ENCODE assay signal across 8 cellular contexts in genomic region chr6:20402181-20403079, GRCh38. TPM values are rescaled to one million over a fixed set of nuclear protein-coding genes. Genes with fewer than 3 reads are reported as not detected.
A peak's percentile ranks its signal among the peaks of the same experiment; 100 is the strongest.
DNase-seq lines count a peak whose midpoint lies in the region; ATAC-seq and TF ChIP-seq lines count a peak whose summit lies in the region.

No MANE protein-coding gene starts in this region.

- peaks cover 45% of the 10 kb centered on the region for H3K4me1 Mint-ChIP-seq in activated CD4-positive, alpha-beta memory T cell treated with anti-CD3 and anti-CD28 coated beads for 36 hours (ENCODE audit: low read depth)
- peaks cover 26 to 57% of the 10 kb centered on the region in 2 donors for H3K4me1 Mint-ChIP-seq in effector memory CD8-positive, alpha-beta T cell (ENCODE audit: low read depth in 2 of 2)

- ATAC-seq in GM18505 (IDR thresholded peaks at IDR 0.05; ENCODE audit: unreplicated experiment) (no peak), GM18907 (IDR thresholded peaks at IDR 0.05; ENCODE audit: unreplicated experiment) (no peak)
- peak; percentile 2 for ATAC-seq in effector memory CD8-positive, alpha-beta T cell (replicated peaks)

- peak overlapping the region; percentile 88 for H3K4me3 ChIP-seq in mesodermal cell (ENCODE audit: extremely low read depth, insufficient read depth, low read length, poor library complexity, severe bottlenecking)

- H3K27me3 Mint-ChIP-seq in activated CD4-positive, alpha-beta memory T cell treated with anti-CD3 and anti-CD28 coated beads for 36 hours: no peaks in the 10 kb centered on the region
- H3K27me3 Mint-ChIP-seq in effector memory CD8-positive, alpha-beta T cell: no peaks in the 10 kb centered on the region

- intact Hi-C loops in activated CD4-positive, alpha-beta memory T cell treated with anti-CD3 and anti-CD28 coated beads for 36 hours (cut with micrococcal nuclease): loop anchor here (5.0 kb wide), 1 partner anchor 50 kb away; no protein-coding TSS in a partner anchor

- peaks cover 22% of the 10 kb centered on the region for H3K36me3 ChIP-seq in mesodermal cell (ENCODE audit: control insufficient read depth, insufficient read depth, low read length)

- H3K4me3 Mint-ChIP-seq in activated CD4-positive, alpha-beta memory T cell treated with anti-CD3 and anti-CD28 coated beads for 36 hours: peak overlapping the region; percentile 97
- peak overlapping the region; percentile 100 for H3K4me3 Mint-ChIP-seq in effector memory CD8-positive, alpha-beta T cell

- 0% methylated on average over 9 to 29 of the region's 83 CpGs for WGBS in mesodermal cell (ENCODE audit: insufficient coverage in 2 of 2), 2 experiments

- CTCF ChIA-PET in activated CD4-positive, alpha-beta memory T cell treated with anti-CD3 and anti-CD28 coated beads for 36 hours (lab: Charles Lee): interaction anchor here (3.1 kb wide), 1 partner anchor 131 kb away, joined by 19 read pairs; the partner anchor contains the start of gene CDKAL1

- H3K27ac Mint-ChIP-seq in activated CD4-positive, alpha-beta memory T cell treated with anti-CD3 and anti-CD28 coated beads for 36 hours: peak overlapping the region; percentile 98
- peak overlapping the region; percentile 94 to 97 for H3K27ac Mint-ChIP-seq in effector memory CD8-positive, alpha-beta T cell

- peak; percentile 35 for TF ChIP-seq POLR2A in GM18505 (IDR thresholded peaks at IDR 0.05; ENCODE audit: borderline replicate concordance, extremely low read depth, insufficient read depth, insufficient read length)

- no peaks in the 10 kb centered on the region for H3K9me3 Mint-ChIP-seq in activated CD4-positive, alpha-beta memory T cell treated with anti-CD3 and anti-CD28 coated beads for 36 hours
- no peaks in the 10 kb centered on the region for H3K9me3 Mint-ChIP-seq in effector memory CD8-positive, alpha-beta T cell

- peaks cover under 1% of the 10 kb centered on the region for H3K4me1 ChIP-seq in mesodermal cell (ENCODE audit: control insufficient read depth, insufficient read depth, low read length, poor library complexity, severe bottlenecking)

- peak overlapping the region; percentile 99 for H3K27ac ChIP-seq in mesodermal cell (ENCODE audit: low read depth, low read length, severe bottlenecking)

- peaks cover 14% of the 10 kb centered on the region for H3K36me3 Mint-ChIP-seq in activated CD4-positive, alpha-beta memory T cell treated with anti-CD3 and anti-CD28 coated beads for 36 hours
- H3K36me3 Mint-ChIP-seq in effector memory CD8-positive, alpha-beta T cell (ENCODE audit: insufficient read depth): peaks cover 19% of the 10 kb centered on the region

- peak; percentile 38 for DNase-seq in 8988T
- peak; percentile 60 to 70 for DNase-seq in NCI-H446 (lab: John Stamatoyannopoulos, UW)
- peak; percentile 52 for DNase-seq in activated CD4-positive, alpha-beta memory T cell treated with anti-CD3 and anti-CD28 coated beads for 36 hours
- peak; percentile 33 to 35 (median 33) for DNase-seq in effector memory CD8-positive, alpha-beta T cell
- peak; percentile 26 for DNase-seq in stimulated activated CD8-positive, alpha-beta memory T cell treated with anti-CD3 and anti-CD28 coated beads, Interleukin-7, amount 100 ng/mL, for 24 hours (ENCODE audit: low read depth)

- H3K9me3 ChIP-seq in mesodermal cell (ENCODE audit: control insufficient read depth, low read length): no peaks in the 10 kb centered on the region

- POLR2A ChIA-PET in activated CD4-positive, alpha-beta memory T cell treated with anti-CD3 and anti-CD28 coated beads for 36 hours (lab: Charles Lee): interaction anchor here (0.5 to 2.9 kb wide), 6 partner anchors 83 to 301 kb away, joined by 3 to 29 read pairs (median 4); partner anchors contain the start of gene CDKAL1

RNA-seq across cellular contexts. Expression of gene E2F3, which starts 0.8 kb away (rescaled TPM):
- total RNA-seq in activated CD4-positive, alpha-beta memory T cell treated with anti-CD3 and anti-CD28 coated beads for 36 hours: 10 to 100 TPM; 17.9 to 18.2 TPM
- polyA plus RNA-seq in mesodermal cell (2013, experiment 1 of 2): 16.8 TPM
- 16.4 TPM for polyA plus RNA-seq in mesodermal cell (2013, experiment 2 of 2)
